ENCODE assay signal across 1 cellular context in the genomic region with DNA sequence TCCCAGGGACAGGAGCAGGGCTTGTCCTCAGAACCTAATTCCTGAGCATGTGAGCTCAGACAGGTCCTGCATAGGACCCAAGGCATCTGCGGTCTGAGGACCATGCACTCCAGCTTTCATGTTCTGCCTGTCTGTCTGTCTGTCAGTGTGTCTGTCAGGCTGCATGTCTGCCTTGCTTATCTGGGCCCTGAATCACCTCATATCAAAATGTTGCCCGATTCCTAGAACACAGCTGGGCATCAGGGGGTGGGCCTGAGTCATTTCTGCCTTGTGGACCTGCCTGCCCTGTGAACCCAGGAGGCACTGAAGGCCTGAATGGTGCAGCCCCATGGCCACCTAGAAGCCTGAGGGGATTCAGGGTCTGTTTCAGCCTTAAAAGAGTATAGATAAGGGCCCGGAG.
TF ChIP-seq lines count a peak whose summit lies in the region.

No MANE protein-coding gene starts in this region.

TF ChIP-seq in H1, 55 proteins besides CTCF, POLR2A, EP300 and RAD21 (continued from another document):
- TF ChIP-seq BCL11A (IDR thresholded peaks at IDR 0.05; ENCODE audit: low read depth in 2 of 2, low read length in 2 of 2), result no peak
- no peak for TF ChIP-seq TAF1 (IDR thresholded peaks at IDR 0.05; ENCODE audit: low read depth, low read length)
- TF ChIP-seq, protein P1, sequence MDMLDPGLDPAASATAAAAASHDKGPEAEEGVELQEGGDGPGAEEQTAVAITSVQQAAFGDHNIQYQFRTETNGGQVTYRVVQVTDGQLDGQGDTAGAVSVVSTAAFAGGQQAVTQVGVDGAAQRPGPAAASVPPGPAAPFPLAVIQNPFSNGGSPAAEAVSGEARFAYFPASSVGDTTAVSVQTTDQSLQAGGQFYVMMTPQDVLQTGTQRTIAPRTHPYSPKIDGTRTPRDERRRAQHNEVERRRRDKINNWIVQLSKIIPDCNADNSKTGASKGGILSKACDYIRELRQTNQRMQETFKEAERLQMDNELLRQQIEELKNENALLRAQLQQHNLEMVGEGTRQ (IDR thresholded peaks at IDR 0.05; ENCODE audit: low read length), result no peak
- TF ChIP-seq YY1 (IDR thresholded peaks at IDR 0.05; ENCODE audit: low read depth, low read length), result no peak
- no peak for TF ChIP-seq JUND (IDR thresholded peaks at IDR 0.05; ENCODE audit: low read length)
- TF ChIP-seq NANOG (IDR thresholded peaks at IDR 0.05; ENCODE audit: insufficient read depth, low read depth, low read length, poor library complexity, severe bottlenecking), result no peak
- TF ChIP-seq PHF8 (conservative IDR thresholded peaks at IDR 0.05; ENCODE audit: low read depth, low read length), result no peak
- TF ChIP-seq CEBPB (IDR thresholded peaks at IDR 0.05; ENCODE audit: low read depth, low read length), result no peak
- TF ChIP-seq SP4 (IDR thresholded peaks at IDR 0.05; ENCODE audit: low read length), result no peak
- TF ChIP-seq, protein P2, sequence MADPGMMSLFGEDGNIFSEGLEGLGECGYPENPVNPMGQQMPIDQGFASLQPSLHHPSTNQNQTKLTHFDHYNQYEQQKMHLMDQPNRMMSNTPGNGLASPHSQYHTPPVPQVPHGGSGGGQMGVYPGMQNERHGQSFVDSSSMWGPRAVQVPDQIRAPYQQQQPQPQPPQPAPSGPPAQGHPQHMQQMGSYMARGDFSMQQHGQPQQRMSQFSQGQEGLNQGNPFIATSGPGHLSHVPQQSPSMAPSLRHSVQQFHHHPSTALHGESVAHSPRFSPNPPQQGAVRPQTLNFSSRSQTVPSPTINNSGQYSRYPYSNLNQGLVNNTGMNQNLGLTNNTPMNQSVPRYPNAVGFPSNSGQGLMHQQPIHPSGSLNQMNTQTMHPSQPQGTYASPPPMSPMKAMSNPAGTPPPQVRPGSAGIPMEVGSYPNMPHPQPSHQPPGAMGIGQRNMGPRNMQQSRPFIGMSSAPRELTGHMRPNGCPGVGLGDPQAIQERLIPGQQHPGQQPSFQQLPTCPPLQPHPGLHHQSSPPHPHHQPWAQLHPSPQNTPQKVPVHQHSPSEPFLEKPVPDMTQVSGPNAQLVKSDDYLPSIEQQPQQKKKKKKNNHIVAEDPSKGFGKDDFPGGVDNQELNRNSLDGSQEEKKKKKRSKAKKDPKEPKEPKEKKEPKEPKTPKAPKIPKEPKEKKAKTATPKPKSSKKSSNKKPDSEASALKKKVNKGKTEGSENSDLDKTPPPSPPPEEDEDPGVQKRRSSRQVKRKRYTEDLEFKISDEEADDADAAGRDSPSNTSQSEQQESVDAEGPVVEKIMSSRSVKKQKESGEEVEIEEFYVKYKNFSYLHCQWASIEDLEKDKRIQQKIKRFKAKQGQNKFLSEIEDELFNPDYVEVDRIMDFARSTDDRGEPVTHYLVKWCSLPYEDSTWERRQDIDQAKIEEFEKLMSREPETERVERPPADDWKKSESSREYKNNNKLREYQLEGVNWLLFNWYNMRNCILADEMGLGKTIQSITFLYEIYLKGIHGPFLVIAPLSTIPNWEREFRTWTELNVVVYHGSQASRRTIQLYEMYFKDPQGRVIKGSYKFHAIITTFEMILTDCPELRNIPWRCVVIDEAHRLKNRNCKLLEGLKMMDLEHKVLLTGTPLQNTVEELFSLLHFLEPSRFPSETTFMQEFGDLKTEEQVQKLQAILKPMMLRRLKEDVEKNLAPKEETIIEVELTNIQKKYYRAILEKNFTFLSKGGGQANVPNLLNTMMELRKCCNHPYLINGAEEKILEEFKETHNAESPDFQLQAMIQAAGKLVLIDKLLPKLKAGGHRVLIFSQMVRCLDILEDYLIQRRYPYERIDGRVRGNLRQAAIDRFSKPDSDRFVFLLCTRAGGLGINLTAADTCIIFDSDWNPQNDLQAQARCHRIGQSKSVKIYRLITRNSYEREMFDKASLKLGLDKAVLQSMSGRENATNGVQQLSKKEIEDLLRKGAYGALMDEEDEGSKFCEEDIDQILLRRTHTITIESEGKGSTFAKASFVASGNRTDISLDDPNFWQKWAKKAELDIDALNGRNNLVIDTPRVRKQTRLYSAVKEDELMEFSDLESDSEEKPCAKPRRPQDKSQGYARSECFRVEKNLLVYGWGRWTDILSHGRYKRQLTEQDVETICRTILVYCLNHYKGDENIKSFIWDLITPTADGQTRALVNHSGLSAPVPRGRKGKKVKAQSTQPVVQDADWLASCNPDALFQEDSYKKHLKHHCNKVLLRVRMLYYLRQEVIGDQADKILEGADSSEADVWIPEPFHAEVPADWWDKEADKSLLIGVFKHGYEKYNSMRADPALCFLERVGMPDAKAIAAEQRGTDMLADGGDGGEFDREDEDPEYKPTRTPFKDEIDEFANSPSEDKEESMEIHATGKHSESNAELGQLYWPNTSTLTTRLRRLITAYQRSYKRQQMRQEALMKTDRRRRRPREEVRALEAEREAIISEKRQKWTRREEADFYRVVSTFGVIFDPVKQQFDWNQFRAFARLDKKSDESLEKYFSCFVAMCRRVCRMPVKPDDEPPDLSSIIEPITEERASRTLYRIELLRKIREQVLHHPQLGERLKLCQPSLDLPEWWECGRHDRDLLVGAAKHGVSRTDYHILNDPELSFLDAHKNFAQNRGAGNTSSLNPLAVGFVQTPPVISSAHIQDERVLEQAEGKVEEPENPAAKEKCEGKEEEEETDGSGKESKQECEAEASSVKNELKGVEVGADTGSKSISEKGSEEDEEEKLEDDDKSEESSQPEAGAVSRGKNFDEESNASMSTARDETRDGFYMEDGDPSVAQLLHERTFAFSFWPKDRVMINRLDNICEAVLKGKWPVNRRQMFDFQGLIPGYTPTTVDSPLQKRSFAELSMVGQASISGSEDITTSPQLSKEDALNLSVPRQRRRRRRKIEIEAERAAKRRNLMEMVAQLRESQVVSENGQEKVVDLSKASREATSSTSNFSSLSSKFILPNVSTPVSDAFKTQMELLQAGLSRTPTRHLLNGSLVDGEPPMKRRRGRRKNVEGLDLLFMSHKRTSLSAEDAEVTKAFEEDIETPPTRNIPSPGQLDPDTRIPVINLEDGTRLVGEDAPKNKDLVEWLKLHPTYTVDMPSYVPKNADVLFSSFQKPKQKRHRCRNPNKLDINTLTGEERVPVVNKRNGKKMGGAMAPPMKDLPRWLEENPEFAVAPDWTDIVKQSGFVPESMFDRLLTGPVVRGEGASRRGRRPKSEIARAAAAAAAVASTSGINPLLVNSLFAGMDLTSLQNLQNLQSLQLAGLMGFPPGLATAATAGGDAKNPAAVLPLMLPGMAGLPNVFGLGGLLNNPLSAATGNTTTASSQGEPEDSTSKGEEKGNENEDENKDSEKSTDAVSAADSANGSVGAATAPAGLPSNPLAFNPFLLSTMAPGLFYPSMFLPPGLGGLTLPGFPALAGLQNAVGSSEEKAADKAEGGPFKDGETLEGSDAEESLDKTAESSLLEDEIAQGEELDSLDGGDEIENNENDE (IDR thresholded peaks at IDR 0.05; ENCODE audit: insufficient replicate concordance, low read length), result no peak
- TF ChIP-seq KDM5A (IDR thresholded peaks at IDR 0.05; ENCODE audit: low read length), result no peak
- TF ChIP-seq RFX5 (IDR thresholded peaks at IDR 0.05; ENCODE audit: borderline replicate concordance, low read depth, low read length), result no peak
- TF ChIP-seq CBX5 (IDR thresholded peaks at IDR 0.05; ENCODE audit: low read depth, low read length), result no peak
